ENCODE assay signal across 19 cellular contexts in the genomic region with DNA sequence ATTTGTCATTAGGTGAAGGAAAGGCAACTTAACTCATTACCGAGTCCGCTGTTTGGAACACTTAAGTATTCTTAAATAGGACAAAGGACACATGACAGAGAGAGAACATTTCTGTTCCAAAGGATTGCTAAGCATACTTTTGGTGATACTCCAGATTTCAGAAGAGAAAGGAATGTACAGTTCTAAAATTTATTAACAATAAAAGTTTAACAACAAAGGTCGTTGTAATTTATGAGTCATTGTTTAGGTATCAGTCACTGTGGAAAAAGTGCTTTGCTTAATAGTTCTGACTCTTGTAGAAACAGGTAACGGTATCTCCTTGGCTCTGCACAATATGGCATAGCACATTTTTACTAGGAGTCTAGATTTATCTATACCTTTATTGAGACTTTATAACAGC. TPM values are rescaled to one million over a fixed set of nuclear protein-coding genes. Genes with fewer than 3 reads are reported as not detected.
DNase-seq lines count a peak whose midpoint lies in the region; ATAC-seq and TF ChIP-seq lines count a peak whose summit lies in the region.
"Had no signal": no experiment of that assay in that cellular context is flagged by ENCODE, and none has a peak within 500 bp of the region (broad histone marks: within the 10 kb centered on the region; RNA-seq: fewer than 3 reads in every experiment).

No MANE protein-coding gene starts in this region.

- POLR2A ChIA-PET in RWPE1 (lab: Yijun Ruan, JAX; ENCODE audit: low non-redundant PET): no interaction called here

- no peak for ATAC-seq in GM21367 (IDR thresholded peaks at IDR 0.05; ENCODE audit: unreplicated experiment)
- ATAC-seq: effector memory CD8-positive, alpha-beta T cell; left ventricle myocardium superior; Panc1 had no signal

- no peak for TF ChIP-seq CTCF in RWPE1 (conservative IDR thresholded peaks at IDR 0.05; ENCODE audit: low read depth)

- CTCF ChIA-PET in RWPE1 (lab: Yijun Ruan, JAX): no interaction called here

- H3K27ac ChIP-seq in RWPE1: no peak overlapping the region
- peak overlapping the region; percentile 17 for H3K27ac ChIP-seq in epithelial cell of prostate
- H3K27ac ChIP-seq: uterus had no signal

- DNase-seq in ELR (ENCODE audit: low read depth) (peak; percentile 49), RWPE1 (ENCODE audit: low spot score) (peak; percentile 59), epithelial cell of prostate (ENCODE audit: low read depth, low spot score) (peak; percentile 8), renal cortical epithelial cell (ENCODE audit: low read depth) (peak; percentile 78), NCI-H526 (lab: John Stamatoyannopoulos, UW) (no peak)
- DNase-seq in stimulated activated CD4-positive, alpha-beta T cell treated with anti-CD3 and anti-CD28 coated beads, Interleukin-4, amount 100 ng/mL, for 1 hour: no peak
- DNase-seq: activated CD4-positive, alpha-beta T cell treated with anti-CD3 and anti-CD28 coated beads, Interleukin-2, amount 50 U/mL, for 1 hour; activated CD8-positive, alpha-beta memory T cell treated with anti-CD3 and anti-CD28 coated beads, Interleukin-2, amount 50 U/mL, for 48 hours; activated gamma-delta T cell; amygdala; BE2C; effector memory CD8-positive, alpha-beta T cell; GF-D8; left ventricle myocardium superior; NCI-H146; stimulated activated CD4-positive, alpha-beta T cell treated with anti-CD3 and anti-CD28 coated beads, Interleukin-4, amount 100 ng/mL, for 24 hours; uterus had no signal

RNA-seq across cellular contexts. Expression of a gene that starts 36.3 kb away (rescaled TPM):
- total RNA-seq in renal cortical epithelial cell: 405 and 963 TPM in 2 replicates

Comparison
In these comparisons a context has a peak if more than half of its experiments do, and no peak if none do; other contexts are left out.
1. DNase-seq: peak in ELR (single experiment), RWPE1 (single experiment), epithelial cell of prostate (single experiment) and renal cortical epithelial cell (single experiment); none in NCI-H526 (0 of 2) and stimulated activated CD4-positive, alpha-beta T cell treated with anti-CD3 and anti-CD28 coated beads, Interleukin-4, amount 100 ng/mL, for 1 hour (single experiment).